Comparison of ENCODE assay signal across 1 cellular context in the genomic region with DNA sequence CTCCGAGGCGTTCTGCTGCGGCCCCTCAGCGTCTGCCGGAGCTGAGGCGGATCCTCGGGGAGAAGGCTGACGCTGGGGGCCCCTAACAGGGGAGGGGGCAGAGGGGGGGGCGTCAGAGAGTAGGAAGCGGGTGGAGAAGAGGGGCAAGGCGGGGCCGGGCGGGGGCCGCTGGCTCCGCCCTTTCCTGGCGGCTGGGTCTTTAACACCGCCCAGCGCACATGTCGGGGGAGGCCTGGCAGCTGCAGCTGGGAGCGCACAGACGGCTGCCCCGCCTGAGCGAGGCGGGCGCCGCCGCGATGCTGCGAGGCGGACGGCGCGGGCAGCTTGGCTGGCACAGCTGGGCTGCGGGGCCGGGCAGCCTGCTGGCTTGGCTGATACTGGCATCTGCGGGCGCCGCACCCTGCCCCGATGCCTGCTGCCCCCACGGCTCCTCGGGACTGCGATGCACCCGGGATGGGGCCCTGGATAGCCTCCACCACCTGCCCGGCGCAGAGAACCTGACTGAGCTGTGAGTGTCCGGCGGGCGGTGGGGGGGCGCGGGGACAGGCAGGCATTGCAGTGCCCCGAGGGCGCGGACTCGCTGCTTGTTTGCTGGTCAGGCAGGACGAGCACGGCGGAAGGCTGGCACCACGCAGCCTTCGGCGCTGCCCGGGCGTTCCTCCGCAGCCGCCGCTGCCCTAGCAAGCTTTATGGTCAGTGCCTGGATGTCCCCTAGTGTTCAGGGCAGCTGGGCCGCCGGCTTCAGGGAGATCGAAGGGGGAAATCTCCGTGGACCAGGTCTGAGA.
TF ChIP-seq lines count a peak whose summit lies in the region.

A gene (plus strand): TSS at position 227 of the 785 bp plus-strand sequence. CDS start 70 bp downstream, at position 297.

TF ChIP-seq in WTC11, 78 proteins besides CTCF, POLR2A, EP300 and RAD21 (continued from another document):
- TF ChIP-seq, protein P1, sequence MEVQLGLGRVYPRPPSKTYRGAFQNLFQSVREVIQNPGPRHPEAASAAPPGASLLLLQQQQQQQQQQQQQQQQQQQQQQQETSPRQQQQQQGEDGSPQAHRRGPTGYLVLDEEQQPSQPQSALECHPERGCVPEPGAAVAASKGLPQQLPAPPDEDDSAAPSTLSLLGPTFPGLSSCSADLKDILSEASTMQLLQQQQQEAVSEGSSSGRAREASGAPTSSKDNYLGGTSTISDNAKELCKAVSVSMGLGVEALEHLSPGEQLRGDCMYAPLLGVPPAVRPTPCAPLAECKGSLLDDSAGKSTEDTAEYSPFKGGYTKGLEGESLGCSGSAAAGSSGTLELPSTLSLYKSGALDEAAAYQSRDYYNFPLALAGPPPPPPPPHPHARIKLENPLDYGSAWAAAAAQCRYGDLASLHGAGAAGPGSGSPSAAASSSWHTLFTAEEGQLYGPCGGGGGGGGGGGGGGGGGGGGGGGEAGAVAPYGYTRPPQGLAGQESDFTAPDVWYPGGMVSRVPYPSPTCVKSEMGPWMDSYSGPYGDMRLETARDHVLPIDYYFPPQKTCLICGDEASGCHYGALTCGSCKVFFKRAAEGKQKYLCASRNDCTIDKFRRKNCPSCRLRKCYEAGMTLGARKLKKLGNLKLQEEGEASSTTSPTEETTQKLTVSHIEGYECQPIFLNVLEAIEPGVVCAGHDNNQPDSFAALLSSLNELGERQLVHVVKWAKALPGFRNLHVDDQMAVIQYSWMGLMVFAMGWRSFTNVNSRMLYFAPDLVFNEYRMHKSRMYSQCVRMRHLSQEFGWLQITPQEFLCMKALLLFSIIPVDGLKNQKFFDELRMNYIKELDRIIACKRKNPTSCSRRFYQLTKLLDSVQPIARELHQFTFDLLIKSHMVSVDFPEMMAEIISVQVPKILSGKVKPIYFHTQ (CRISPR knock-in tag; IDR thresholded peaks at IDR 0.05): no peak
- TF ChIP-seq, protein P2, sequence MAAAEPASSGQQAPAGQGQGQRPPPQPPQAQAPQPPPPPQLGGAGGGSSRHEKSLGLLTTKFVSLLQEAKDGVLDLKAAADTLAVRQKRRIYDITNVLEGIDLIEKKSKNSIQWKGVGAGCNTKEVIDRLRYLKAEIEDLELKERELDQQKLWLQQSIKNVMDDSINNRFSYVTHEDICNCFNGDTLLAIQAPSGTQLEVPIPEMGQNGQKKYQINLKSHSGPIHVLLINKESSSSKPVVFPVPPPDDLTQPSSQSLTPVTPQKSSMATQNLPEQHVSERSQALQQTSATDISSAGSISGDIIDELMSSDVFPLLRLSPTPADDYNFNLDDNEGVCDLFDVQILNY (CRISPR knock-in tag; IDR thresholded peaks at IDR 0.05): 0 out of 2 replicates have a peak, but pooled peaks have one; percentile 46
- peak; percentile 56 for TF ChIP-seq TEAD1 (CRISPR knock-in tag; IDR thresholded peaks at IDR 0.05)
- TF ChIP-seq FOXK1 (CRISPR knock-in tag; IDR thresholded peaks at IDR 0.05): 0 out of 2 replicates have a peak, but pooled peaks have one; percentile 53
- no peak for TF ChIP-seq CREM (CRISPR knock-in tag; IDR thresholded peaks at IDR 0.05)
- TF ChIP-seq, protein P3, sequence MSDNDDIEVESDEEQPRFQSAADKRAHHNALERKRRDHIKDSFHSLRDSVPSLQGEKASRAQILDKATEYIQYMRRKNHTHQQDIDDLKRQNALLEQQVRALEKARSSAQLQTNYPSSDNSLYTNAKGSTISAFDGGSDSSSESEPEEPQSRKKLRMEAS (CRISPR knock-in tag; IDR thresholded peaks at IDR 0.05): peak; percentile 52; the same call in 1 of the 2 replicates
- no peak for TF ChIP-seq GABPB1 (CRISPR knock-in tag; IDR thresholded peaks at IDR 0.05)
- TF ChIP-seq, protein P4, sequence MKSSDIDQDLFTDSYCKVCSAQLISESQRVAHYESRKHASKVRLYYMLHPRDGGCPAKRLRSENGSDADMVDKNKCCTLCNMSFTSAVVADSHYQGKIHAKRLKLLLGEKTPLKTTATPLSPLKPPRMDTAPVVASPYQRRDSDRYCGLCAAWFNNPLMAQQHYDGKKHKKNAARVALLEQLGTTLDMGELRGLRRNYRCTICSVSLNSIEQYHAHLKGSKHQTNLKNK (CRISPR knock-in tag; IDR thresholded peaks at IDR 0.05): no peak
- TF ChIP-seq, protein P5, sequence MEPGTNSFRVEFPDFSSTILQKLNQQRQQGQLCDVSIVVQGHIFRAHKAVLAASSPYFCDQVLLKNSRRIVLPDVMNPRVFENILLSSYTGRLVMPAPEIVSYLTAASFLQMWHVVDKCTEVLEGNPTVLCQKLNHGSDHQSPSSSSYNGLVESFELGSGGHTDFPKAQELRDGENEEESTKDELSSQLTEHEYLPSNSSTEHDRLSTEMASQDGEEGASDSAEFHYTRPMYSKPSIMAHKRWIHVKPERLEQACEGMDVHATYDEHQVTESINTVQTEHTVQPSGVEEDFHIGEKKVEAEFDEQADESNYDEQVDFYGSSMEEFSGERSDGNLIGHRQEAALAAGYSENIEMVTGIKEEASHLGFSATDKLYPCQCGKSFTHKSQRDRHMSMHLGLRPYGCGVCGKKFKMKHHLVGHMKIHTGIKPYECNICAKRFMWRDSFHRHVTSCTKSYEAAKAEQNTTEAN (CRISPR knock-in tag; IDR thresholded peaks at IDR 0.05): 0 out of 2 replicates have a peak, but pooled peaks have one; percentile 31
- TF ChIP-seq JUN (CRISPR knock-in tag; IDR thresholded peaks at IDR 0.05): no peak
- TF ChIP-seq ZNF396 (CRISPR knock-in tag; IDR thresholded peaks at IDR 0.05; ENCODE audit: borderline replicate concordance): no peak
- TF ChIP-seq, protein P6, sequence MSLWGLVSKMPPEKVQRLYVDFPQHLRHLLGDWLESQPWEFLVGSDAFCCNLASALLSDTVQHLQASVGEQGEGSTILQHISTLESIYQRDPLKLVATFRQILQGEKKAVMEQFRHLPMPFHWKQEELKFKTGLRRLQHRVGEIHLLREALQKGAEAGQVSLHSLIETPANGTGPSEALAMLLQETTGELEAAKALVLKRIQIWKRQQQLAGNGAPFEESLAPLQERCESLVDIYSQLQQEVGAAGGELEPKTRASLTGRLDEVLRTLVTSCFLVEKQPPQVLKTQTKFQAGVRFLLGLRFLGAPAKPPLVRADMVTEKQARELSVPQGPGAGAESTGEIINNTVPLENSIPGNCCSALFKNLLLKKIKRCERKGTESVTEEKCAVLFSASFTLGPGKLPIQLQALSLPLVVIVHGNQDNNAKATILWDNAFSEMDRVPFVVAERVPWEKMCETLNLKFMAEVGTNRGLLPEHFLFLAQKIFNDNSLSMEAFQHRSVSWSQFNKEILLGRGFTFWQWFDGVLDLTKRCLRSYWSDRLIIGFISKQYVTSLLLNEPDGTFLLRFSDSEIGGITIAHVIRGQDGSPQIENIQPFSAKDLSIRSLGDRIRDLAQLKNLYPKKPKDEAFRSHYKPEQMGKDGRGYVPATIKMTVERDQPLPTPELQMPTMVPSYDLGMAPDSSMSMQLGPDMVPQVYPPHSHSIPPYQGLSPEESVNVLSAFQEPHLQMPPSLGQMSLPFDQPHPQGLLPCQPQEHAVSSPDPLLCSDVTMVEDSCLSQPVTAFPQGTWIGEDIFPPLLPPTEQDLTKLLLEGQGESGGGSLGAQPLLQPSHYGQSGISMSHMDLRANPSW (CRISPR knock-in tag; conservative IDR thresholded peaks at IDR 0.05; ENCODE audit: low read depth): no peak
- TF ChIP-seq RELA (CRISPR knock-in tag; IDR thresholded peaks at IDR 0.05; ENCODE audit: borderline replicate concordance): no peak
- no peak for TF ChIP-seq FOXJ3 (CRISPR knock-in tag; IDR thresholded peaks at IDR 0.05; ENCODE audit: borderline replicate concordance)
- TF ChIP-seq ZNF671 (CRISPR knock-in tag; IDR thresholded peaks at IDR 0.05): no peak
- peak; percentile 47 for TF ChIP-seq SP1 (CRISPR knock-in tag; conservative IDR thresholded peaks at IDR 0.05)
- TF ChIP-seq, protein P7, sequence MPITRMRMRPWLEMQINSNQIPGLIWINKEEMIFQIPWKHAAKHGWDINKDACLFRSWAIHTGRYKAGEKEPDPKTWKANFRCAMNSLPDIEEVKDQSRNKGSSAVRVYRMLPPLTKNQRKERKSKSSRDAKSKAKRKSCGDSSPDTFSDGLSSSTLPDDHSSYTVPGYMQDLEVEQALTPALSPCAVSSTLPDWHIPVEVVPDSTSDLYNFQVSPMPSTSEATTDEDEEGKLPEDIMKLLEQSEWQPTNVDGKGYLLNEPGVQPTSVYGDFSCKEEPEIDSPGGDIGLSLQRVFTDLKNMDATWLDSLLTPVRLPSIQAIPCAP (CRISPR knock-in tag; IDR thresholded peaks at IDR 0.05): 0 out of 2 replicates have a peak, but pooled peaks have one; percentile 52
- TF ChIP-seq OVOL2 (CRISPR knock-in tag; IDR thresholded peaks at IDR 0.05; ENCODE audit: borderline replicate concordance): no peak
- no peak for TF ChIP-seq NR1H2 (CRISPR knock-in tag; IDR thresholded peaks at IDR 0.05)
- 0 out of 2 replicates have a peak, but pooled peaks have one; percentile 28 for TF ChIP-seq MYBL2 (CRISPR knock-in tag; IDR thresholded peaks at IDR 0.05)
- TF ChIP-seq ZNF121 (CRISPR knock-in tag; IDR thresholded peaks at IDR 0.05): peak; percentile 68; the same call in 1 of the 2 replicates
- TF ChIP-seq, protein P8, sequence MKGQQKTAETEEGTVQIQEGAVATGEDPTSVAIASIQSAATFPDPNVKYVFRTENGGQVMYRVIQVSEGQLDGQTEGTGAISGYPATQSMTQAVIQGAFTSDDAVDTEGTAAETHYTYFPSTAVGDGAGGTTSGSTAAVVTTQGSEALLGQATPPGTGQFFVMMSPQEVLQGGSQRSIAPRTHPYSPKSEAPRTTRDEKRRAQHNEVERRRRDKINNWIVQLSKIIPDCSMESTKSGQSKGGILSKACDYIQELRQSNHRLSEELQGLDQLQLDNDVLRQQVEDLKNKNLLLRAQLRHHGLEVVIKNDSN (CRISPR knock-in tag; IDR thresholded peaks at IDR 0.05): no peak
- TF ChIP-seq, protein P9, sequence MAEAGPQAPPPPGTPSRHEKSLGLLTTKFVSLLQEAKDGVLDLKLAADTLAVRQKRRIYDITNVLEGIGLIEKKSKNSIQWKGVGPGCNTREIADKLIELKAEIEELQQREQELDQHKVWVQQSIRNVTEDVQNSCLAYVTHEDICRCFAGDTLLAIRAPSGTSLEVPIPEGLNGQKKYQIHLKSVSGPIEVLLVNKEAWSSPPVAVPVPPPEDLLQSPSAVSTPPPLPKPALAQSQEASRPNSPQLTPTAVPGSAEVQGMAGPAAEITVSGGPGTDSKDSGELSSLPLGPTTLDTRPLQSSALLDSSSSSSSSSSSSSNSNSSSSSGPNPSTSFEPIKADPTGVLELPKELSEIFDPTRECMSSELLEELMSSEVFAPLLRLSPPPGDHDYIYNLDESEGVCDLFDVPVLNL (CRISPR knock-in tag; IDR thresholded peaks at IDR 0.05; ENCODE audit: borderline replicate concordance, low read depth): no peak
TF ChIP-seq in WTC11: peak in this region for 13.
